20 cellular contexts compared by ENCODE assay signal in the genomic region with DNA sequence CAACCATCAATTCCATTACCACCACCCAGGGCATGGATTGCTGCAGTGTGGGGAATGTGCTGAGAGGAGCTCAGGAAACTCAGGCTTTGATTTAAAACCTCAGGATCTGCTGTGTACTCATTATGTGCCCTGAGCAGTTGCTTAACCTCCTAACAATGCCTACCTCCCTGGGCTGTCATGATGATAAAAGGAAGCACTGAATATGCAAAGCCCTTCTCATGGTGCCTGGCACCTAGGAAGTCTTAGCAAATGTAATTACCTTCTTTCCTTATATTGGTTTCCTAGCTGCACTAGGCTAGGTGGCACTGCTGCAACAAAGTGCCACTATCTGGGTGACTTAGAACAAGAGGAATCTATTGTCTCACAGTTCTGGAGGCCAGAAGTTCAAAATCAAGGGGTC.
"Had no signal": no experiment of that assay in that cellular context is flagged by ENCODE, and none has a peak within 500 bp of the region (broad histone marks: within the 10 kb centered on the region; RNA-seq: fewer than 3 reads in every experiment).

No MANE protein-coding gene starts in this region.

- H3K27ac ChIP-seq: coronary artery, esophagus squamous epithelium, gastrocnemius medialis, right atrium auricular region, thoracic aorta, upper lobe of left lung had no signal

- H3K27me3 ChIP-seq: esophagus squamous epithelium, gastrocnemius medialis, right atrium auricular region, upper lobe of left lung had no signal

- H3K4me3 ChIP-seq: coronary artery, esophagus squamous epithelium, gastrocnemius medialis, right atrium auricular region, thoracic aorta, upper lobe of left lung had no signal

- H3K36me3 ChIP-seq: esophagus squamous epithelium, gastrocnemius medialis, right atrium auricular region, thoracic aorta, upper lobe of left lung had no signal

- ATAC-seq: activated T-cell treated with anti-CD3 and anti-CD28 coated beads, Interleukin-2, amount 50 U/mL, for 72 hours; gastrocnemius medialis; naive thymus-derived CD4-positive, alpha-beta T cell had no signal

- H3K9me3 ChIP-seq: esophagus squamous epithelium, gastrocnemius medialis, right atrium auricular region, thoracic aorta, upper lobe of left lung had no signal

- H3K4me1 ChIP-seq: gastrocnemius medialis had no signal

- DNase-seq: activated B cell treated with CpG ODN at 0.5 μM for 24 hours; activated CD4-positive, alpha-beta T cell treated with anti-CD3 and anti-CD28 coated beads for 4 hours; activated CD4-positive, alpha-beta T cell treated with anti-CD3 and anti-CD28 coated beads, Interleukin-2, amount 50 U/mL, for 48 hours; activated effector memory CD4-positive, alpha-beta T cell treated with Interleukin-2 at 50 U/mL for 16 hours; activated naive CD4-positive, alpha-beta T cell treated with anti-CD3 and anti-CD28 coated beads for 36 hours; activated naive CD8-positive, alpha-beta T cell treated with anti-CD3 and anti-CD28 coated beads, Interleukin-2, amount 10 ng/mL, durations not matched to agents 7 days and 5 days; activated T-cell treated with anti-CD3 and anti-CD28 coated beads, Interleukin-2, amount 50 U/mL, for 72 hours; amygdala; cerebellar nuclear complex; esophagus squamous epithelium; gastrocnemius medialis; hippocampal formation; naive thymus-derived CD4-positive, alpha-beta T cell; stimulated activated CD4-positive, alpha-beta T cell treated with anti-CD3 and anti-CD28 coated beads, Interleukin-4, amount 100 ng/mL, for 24 hours; stimulated activated naive CD4-positive, alpha-beta T cell treated with Interleukin-2 at 50 U/mL for 16 hours; T-helper 9 cell; upper lobe of left lung had no signal
